1 cellular context compared by ENCODE assay signal in the genomic region with DNA sequence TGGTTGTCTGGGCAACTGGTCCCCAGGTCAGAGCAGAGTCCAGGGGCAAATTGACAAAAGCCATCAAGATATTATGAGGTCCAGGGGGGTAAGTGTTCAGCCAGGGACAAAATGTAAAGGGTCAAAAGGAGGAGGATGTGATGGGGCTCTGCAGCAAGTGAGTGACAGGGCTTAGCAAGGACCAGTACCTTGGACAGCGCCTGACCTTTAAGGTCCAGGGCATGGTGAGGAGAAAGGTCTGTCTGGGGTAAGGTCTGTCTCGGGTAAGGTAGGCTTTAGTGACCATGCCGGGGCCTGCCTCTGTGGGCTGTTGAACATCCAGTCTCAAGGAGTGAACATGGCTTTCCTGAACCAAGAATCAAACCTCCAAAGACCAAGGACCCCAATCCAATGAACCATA.
TF ChIP-seq lines count a peak whose summit lies in the region.

No MANE protein-coding gene starts in this region.

TF ChIP-seq in K562, 482 proteins besides CTCF, POLR2A, EP300 and RAD21 (continued from another document and continues in another):
- TF ChIP-seq, protein P1, sequence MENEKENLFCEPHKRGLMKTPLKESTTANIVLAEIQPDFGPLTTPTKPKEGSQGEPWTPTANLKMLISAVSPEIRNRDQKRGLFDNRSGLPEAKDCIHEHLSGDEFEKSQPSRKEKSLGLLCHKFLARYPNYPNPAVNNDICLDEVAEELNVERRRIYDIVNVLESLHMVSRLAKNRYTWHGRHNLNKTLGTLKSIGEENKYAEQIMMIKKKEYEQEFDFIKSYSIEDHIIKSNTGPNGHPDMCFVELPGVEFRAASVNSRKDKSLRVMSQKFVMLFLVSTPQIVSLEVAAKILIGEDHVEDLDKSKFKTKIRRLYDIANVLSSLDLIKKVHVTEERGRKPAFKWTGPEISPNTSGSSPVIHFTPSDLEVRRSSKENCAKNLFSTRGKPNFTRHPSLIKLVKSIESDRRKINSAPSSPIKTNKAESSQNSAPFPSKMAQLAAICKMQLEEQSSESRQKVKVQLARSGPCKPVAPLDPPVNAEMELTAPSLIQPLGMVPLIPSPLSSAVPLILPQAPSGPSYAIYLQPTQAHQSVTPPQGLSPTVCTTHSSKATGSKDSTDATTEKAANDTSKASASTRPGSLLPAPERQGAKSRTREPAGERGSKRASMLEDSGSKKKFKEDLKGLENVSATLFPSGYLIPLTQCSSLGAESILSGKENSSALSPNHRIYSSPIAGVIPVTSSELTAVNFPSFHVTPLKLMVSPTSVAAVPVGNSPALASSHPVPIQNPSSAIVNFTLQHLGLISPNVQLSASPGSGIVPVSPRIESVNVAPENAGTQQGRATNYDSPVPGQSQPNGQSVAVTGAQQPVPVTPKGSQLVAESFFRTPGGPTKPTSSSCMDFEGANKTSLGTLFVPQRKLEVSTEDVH (IDR thresholded peaks at IDR 0.05; ENCODE audit: low read depth, partially characterized antibody): no peak
- TF ChIP-seq RCOR1 (IDR thresholded peaks at IDR 0.05; ENCODE audit: borderline replicate concordance in 1 of 2, low read depth in 2 of 2, low read length in 2 of 2) (peak in 1 of 2 experiments; percentile 53; a peak in 1 of 4 replicates), CXXC5 (CRISPR knock-in tag; IDR thresholded peaks at IDR 0.05) (0 out of 2 replicates have a peak, but pooled peaks have one; percentile 16), KAT2B (IDR thresholded peaks at IDR 0.05; ENCODE audit: low read depth, low read length) (no peak), ZNF384 (IDR thresholded peaks at IDR 0.05; ENCODE audit: low read depth, low read length) (no peak), ZNF133 (CRISPR knock-in tag; IDR thresholded peaks at IDR 0.05) (no peak), PBX2 (CRISPR knock-in tag; IDR thresholded peaks at IDR 0.05; ENCODE audit: low read depth) (peak; percentile 63), PBX2 (tag; conservative IDR thresholded peaks at IDR 0.05; ENCODE audit: low read depth) (peak; percentile 76), PRMT5 (CRISPR knock-in tag; IDR thresholded peaks at IDR 0.05) (peak; percentile 94), MAZ (CRISPR knock-in tag; conservative IDR thresholded peaks at IDR 0.05 in 1 of 2, IDR thresholded peaks at IDR 0.05 in 1 of 2) (peak in 1 of 2 experiments; percentile 39; a peak in 1 of 4 replicates), ZNF224 (CRISPR knock-in tag; IDR thresholded peaks at IDR 0.05) (peak; percentile 77; the same call in 1 of the 2 replicates), TEAD1 (CRISPR knock-in tag; IDR thresholded peaks at IDR 0.05) (peak in 1 of 2 experiments; percentile 62; a peak in 1 of 4 replicates), ZNF830 (CRISPR knock-in tag; IDR thresholded peaks at IDR 0.05) (no peak), JUND (IDR thresholded peaks at IDR 0.05; ENCODE audit: borderline replicate concordance, low read depth, low read length) (0 out of 2 replicates have a peak, but pooled peaks have one; percentile 5), JUND (tag; IDR thresholded peaks at IDR 0.05; ENCODE audit: borderline replicate concordance, low read depth, low read length) (no peak), CEBPG (CRISPR knock-in tag; IDR thresholded peaks at IDR 0.05) (no peak), CEBPG (tag; conservative IDR thresholded peaks at IDR 0.05 in 1 of 2, IDR thresholded peaks at IDR 0.05 in 1 of 2) (no peak), FOXP1 (CRISPR knock-in tag; IDR thresholded peaks at IDR 0.05) (peak; percentile 56; the same call in 1 of the 2 replicates), NCOA4 (IDR thresholded peaks at IDR 0.05; ENCODE audit: partially characterized antibody) (no peak), KDM2B (CRISPR knock-in tag; IDR thresholded peaks at IDR 0.05) (no peak), HCFC1 (IDR thresholded peaks at IDR 0.05; ENCODE audit: low read depth, low read length) (no peak), CBX2 (IDR thresholded peaks at IDR 0.05; ENCODE audit: insufficient read depth, low read length, poor library complexity, severe bottlenecking) (no peak), ZFP1 (CRISPR knock-in tag; IDR thresholded peaks at IDR 0.05) (no peak), SREBF1 (IDR thresholded peaks at IDR 0.05; ENCODE audit: borderline replicate concordance, low read depth, low read length) (no peak), HDAC2 (IDR thresholded peaks at IDR 0.05) (0 out of 2 replicates have a peak, but pooled peaks have one; percentile 50), NRF1 (conservative IDR thresholded peaks at IDR 0.05 in 1 of 2, IDR thresholded peaks at IDR 0.05 in 1 of 2) (no peak), MECOM (CRISPR knock-in tag; IDR thresholded peaks at IDR 0.05) (peak; percentile 39; the same call in 1 of the 2 replicates), ATF2 (CRISPR knock-in tag; IDR thresholded peaks at IDR 0.05) (0 out of 2 replicates have a peak, but pooled peaks have one; percentile 44), MYC (IDR thresholded peaks at IDR 0.05; ENCODE audit: low read depth, low read length) (no peak), MYC (CRISPR knock-in tag; IDR thresholded peaks at IDR 0.05; ENCODE audit: borderline replicate concordance, low read depth) (no peak), ZNF780A (CRISPR knock-in tag; IDR thresholded peaks at IDR 0.05) (no peak), ZNF79 (CRISPR knock-in tag; IDR thresholded peaks at IDR 0.05; ENCODE audit: low read depth) (no peak), CTBP1 (IDR thresholded peaks at IDR 0.05; ENCODE audit: borderline replicate concordance) (0 out of 2 replicates have a peak, but pooled peaks have one; percentile 22), KAT7 (CRISPR knock-in tag; IDR thresholded peaks at IDR 0.05; ENCODE audit: borderline replicate concordance) (no peak), CREBBP (IDR thresholded peaks at IDR 0.05; ENCODE audit: low read depth, low read length) (no peak)
- TF ChIP-seq, protein P2, sequence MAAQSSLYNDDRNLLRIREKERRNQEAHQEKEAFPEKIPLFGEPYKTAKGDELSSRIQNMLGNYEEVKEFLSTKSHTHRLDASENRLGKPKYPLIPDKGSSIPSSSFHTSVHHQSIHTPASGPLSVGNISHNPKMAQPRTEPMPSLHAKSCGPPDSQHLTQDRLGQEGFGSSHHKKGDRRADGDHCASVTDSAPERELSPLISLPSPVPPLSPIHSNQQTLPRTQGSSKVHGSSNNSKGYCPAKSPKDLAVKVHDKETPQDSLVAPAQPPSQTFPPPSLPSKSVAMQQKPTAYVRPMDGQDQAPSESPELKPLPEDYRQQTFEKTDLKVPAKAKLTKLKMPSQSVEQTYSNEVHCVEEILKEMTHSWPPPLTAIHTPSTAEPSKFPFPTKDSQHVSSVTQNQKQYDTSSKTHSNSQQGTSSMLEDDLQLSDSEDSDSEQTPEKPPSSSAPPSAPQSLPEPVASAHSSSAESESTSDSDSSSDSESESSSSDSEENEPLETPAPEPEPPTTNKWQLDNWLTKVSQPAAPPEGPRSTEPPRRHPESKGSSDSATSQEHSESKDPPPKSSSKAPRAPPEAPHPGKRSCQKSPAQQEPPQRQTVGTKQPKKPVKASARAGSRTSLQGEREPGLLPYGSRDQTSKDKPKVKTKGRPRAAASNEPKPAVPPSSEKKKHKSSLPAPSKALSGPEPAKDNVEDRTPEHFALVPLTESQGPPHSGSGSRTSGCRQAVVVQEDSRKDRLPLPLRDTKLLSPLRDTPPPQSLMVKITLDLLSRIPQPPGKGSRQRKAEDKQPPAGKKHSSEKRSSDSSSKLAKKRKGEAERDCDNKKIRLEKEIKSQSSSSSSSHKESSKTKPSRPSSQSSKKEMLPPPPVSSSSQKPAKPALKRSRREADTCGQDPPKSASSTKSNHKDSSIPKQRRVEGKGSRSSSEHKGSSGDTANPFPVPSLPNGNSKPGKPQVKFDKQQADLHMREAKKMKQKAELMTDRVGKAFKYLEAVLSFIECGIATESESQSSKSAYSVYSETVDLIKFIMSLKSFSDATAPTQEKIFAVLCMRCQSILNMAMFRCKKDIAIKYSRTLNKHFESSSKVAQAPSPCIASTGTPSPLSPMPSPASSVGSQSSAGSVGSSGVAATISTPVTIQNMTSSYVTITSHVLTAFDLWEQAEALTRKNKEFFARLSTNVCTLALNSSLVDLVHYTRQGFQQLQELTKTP (IDR thresholded peaks at IDR 0.05; ENCODE audit: low read depth in 1 of 2, partially characterized antibody in 2 of 2): peak in 1 of 2 experiments; percentile 89
- TF ChIP-seq, protein P3, sequence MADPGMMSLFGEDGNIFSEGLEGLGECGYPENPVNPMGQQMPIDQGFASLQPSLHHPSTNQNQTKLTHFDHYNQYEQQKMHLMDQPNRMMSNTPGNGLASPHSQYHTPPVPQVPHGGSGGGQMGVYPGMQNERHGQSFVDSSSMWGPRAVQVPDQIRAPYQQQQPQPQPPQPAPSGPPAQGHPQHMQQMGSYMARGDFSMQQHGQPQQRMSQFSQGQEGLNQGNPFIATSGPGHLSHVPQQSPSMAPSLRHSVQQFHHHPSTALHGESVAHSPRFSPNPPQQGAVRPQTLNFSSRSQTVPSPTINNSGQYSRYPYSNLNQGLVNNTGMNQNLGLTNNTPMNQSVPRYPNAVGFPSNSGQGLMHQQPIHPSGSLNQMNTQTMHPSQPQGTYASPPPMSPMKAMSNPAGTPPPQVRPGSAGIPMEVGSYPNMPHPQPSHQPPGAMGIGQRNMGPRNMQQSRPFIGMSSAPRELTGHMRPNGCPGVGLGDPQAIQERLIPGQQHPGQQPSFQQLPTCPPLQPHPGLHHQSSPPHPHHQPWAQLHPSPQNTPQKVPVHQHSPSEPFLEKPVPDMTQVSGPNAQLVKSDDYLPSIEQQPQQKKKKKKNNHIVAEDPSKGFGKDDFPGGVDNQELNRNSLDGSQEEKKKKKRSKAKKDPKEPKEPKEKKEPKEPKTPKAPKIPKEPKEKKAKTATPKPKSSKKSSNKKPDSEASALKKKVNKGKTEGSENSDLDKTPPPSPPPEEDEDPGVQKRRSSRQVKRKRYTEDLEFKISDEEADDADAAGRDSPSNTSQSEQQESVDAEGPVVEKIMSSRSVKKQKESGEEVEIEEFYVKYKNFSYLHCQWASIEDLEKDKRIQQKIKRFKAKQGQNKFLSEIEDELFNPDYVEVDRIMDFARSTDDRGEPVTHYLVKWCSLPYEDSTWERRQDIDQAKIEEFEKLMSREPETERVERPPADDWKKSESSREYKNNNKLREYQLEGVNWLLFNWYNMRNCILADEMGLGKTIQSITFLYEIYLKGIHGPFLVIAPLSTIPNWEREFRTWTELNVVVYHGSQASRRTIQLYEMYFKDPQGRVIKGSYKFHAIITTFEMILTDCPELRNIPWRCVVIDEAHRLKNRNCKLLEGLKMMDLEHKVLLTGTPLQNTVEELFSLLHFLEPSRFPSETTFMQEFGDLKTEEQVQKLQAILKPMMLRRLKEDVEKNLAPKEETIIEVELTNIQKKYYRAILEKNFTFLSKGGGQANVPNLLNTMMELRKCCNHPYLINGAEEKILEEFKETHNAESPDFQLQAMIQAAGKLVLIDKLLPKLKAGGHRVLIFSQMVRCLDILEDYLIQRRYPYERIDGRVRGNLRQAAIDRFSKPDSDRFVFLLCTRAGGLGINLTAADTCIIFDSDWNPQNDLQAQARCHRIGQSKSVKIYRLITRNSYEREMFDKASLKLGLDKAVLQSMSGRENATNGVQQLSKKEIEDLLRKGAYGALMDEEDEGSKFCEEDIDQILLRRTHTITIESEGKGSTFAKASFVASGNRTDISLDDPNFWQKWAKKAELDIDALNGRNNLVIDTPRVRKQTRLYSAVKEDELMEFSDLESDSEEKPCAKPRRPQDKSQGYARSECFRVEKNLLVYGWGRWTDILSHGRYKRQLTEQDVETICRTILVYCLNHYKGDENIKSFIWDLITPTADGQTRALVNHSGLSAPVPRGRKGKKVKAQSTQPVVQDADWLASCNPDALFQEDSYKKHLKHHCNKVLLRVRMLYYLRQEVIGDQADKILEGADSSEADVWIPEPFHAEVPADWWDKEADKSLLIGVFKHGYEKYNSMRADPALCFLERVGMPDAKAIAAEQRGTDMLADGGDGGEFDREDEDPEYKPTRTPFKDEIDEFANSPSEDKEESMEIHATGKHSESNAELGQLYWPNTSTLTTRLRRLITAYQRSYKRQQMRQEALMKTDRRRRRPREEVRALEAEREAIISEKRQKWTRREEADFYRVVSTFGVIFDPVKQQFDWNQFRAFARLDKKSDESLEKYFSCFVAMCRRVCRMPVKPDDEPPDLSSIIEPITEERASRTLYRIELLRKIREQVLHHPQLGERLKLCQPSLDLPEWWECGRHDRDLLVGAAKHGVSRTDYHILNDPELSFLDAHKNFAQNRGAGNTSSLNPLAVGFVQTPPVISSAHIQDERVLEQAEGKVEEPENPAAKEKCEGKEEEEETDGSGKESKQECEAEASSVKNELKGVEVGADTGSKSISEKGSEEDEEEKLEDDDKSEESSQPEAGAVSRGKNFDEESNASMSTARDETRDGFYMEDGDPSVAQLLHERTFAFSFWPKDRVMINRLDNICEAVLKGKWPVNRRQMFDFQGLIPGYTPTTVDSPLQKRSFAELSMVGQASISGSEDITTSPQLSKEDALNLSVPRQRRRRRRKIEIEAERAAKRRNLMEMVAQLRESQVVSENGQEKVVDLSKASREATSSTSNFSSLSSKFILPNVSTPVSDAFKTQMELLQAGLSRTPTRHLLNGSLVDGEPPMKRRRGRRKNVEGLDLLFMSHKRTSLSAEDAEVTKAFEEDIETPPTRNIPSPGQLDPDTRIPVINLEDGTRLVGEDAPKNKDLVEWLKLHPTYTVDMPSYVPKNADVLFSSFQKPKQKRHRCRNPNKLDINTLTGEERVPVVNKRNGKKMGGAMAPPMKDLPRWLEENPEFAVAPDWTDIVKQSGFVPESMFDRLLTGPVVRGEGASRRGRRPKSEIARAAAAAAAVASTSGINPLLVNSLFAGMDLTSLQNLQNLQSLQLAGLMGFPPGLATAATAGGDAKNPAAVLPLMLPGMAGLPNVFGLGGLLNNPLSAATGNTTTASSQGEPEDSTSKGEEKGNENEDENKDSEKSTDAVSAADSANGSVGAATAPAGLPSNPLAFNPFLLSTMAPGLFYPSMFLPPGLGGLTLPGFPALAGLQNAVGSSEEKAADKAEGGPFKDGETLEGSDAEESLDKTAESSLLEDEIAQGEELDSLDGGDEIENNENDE (IDR thresholded peaks at IDR 0.05; ENCODE audit: low read depth, low read length): no peak
